ENCODE assay signal across 22 cellular contexts in genomic region chr15:36472672-36473071, GRCh38.
"Had no signal": no experiment of that assay in that cellular context is flagged by ENCODE, and none has a peak within 500 bp of the region (broad histone marks: within the 10 kb centered on the region; RNA-seq: fewer than 3 reads in every experiment).

No MANE protein-coding gene starts in this region.

- ATAC-seq: left lung, natural killer cell had no signal

- H3K4me3 Mint-ChIP-seq: activated naive CD4-positive, alpha-beta T cell treated with anti-CD3 and anti-CD28 coated beads, Interleukin-2, amount 50 U/mL, for 24 hours; central memory CD8-positive, alpha-beta T cell; immature natural killer cell; mesothelial cell of epicardium; natural killer cell; stimulated activated naive CD8-positive, alpha-beta T cell treated with anti-CD3 and anti-CD28 coated beads, Interleukin-15, Interleukin-2, amounts not matched to agents 100 ng/mL and 50 ng/mL, for 24 hours had no signal

- H3K36me3 Mint-ChIP-seq: activated naive CD4-positive, alpha-beta T cell treated with anti-CD3 and anti-CD28 coated beads, Interleukin-2, amount 50 U/mL, for 24 hours; immature natural killer cell; mesothelial cell of epicardium; natural killer cell had no signal

- H3K4me2 ChIP-seq: hepatocyte had no signal

- H3K4me3 ChIP-seq: ascending aorta, hepatocyte, left lung, lung, thyroid gland had no signal

- H2AFZ ChIP-seq: hepatocyte had no signal

- H3K27me3 ChIP-seq: ascending aorta, hepatocyte, left lung, thyroid gland had no signal

- DNase-seq: activated CD4-positive, alpha-beta T cell treated with anti-CD3 and anti-CD28 coated beads for 1 hour; activated CD4-positive, alpha-beta T cell treated with anti-CD3 and anti-CD28 coated beads, Interleukin-2, amount 50 U/mL, for 1 hour; activated gamma-delta T cell treated with Interleukin-2 at 50 U/mL for 16 hours; activated T-cell treated with anti-CD3 and anti-CD28 coated beads, Interleukin-2, amount 50 U/mL, for 1 hour; cortex of kidney; erythroblast; glutamatergic neuron; immature natural killer cell; kidney glomerular epithelial cell; left lung; natural killer cell; stimulated activated CD4-positive, alpha-beta T cell treated with anti-CD3 and anti-CD28 coated beads, Interleukin-1b, Interleukin-23, amount 100 ng/mL, for 48 hours; substantia nigra; thyroid gland; WERI-Rb-1 had no signal

- H3K27ac Mint-ChIP-seq: activated naive CD4-positive, alpha-beta T cell treated with anti-CD3 and anti-CD28 coated beads, Interleukin-2, amount 50 U/mL, for 24 hours; immature natural killer cell; mesothelial cell of epicardium; natural killer cell; stimulated activated naive CD8-positive, alpha-beta T cell treated with anti-CD3 and anti-CD28 coated beads, Interleukin-15, Interleukin-2, amounts not matched to agents 100 ng/mL and 50 ng/mL, for 24 hours had no signal

- H3K27me3 Mint-ChIP-seq: central memory CD8-positive, alpha-beta T cell; stimulated activated naive CD8-positive, alpha-beta T cell treated with anti-CD3 and anti-CD28 coated beads, Interleukin-15, Interleukin-2, amounts not matched to agents 100 ng/mL and 50 ng/mL, for 24 hours had no signal

- H3K9me3 ChIP-seq: ascending aorta, left lung, thyroid gland had no signal

- H3K4me1 ChIP-seq: ascending aorta, left lung, thyroid gland had no signal

- H3K79me2 ChIP-seq: hepatocyte had no signal

- H3K27ac ChIP-seq: ascending aorta, hepatocyte, left lung, thyroid gland, WERI-Rb-1 had no signal

- H3K4me1 Mint-ChIP-seq: activated naive CD4-positive, alpha-beta T cell treated with anti-CD3 and anti-CD28 coated beads, Interleukin-2, amount 50 U/mL, for 24 hours; central memory CD8-positive, alpha-beta T cell; immature natural killer cell; natural killer cell had no signal

- H3K36me3 ChIP-seq: ascending aorta, left lung, thyroid gland, WERI-Rb-1 had no signal

- H3K9me3 Mint-ChIP-seq: activated naive CD4-positive, alpha-beta T cell treated with anti-CD3 and anti-CD28 coated beads, Interleukin-2, amount 50 U/mL, for 24 hours; central memory CD8-positive, alpha-beta T cell; stimulated activated naive CD8-positive, alpha-beta T cell treated with anti-CD3 and anti-CD28 coated beads, Interleukin-15, Interleukin-2, amounts not matched to agents 100 ng/mL and 50 ng/mL, for 24 hours had no signal
